16 cellular contexts compared by ENCODE assay signal in genomic region chr7:13801669-13802068, GRCh38.
DNase-seq lines count a peak whose midpoint lies in the region; ATAC-seq and TF ChIP-seq lines count a peak whose summit lies in the region.
"Had no signal": no experiment of that assay in that cellular context is flagged by ENCODE, and none has a peak within 500 bp of the region (broad histone marks: within the 10 kb centered on the region; RNA-seq: fewer than 3 reads in every experiment).

No MANE protein-coding gene starts in this region.

- peaks cover 12% of the 10 kb centered on the region for H3K4me1 ChIP-seq in osteoblast (ENCODE audit: insufficient read depth, low read length)
- no peaks in the 10 kb centered on the region for H3K4me1 ChIP-seq in BE2C

- H4K20me1 ChIP-seq in osteoblast (ENCODE audit: insufficient read depth, low read length), result no peaks in the 10 kb centered on the region

- no peaks in the 10 kb centered on the region for H3K9me3 ChIP-seq in osteoblast (ENCODE audit: low read depth, low read length)
- no peaks in the 10 kb centered on the region for H3K9me3 ChIP-seq in BE2C

- DNase-seq in DMS 273 (lab: John Stamatoyannopoulos, UW; ENCODE audit: unreplicated experiment), result peak; percentile 26
- DNase-seq in DMS 273 treated with DMSO at 0.1 percent for 48 hours (lab: John Stamatoyannopoulos, UW), result no peak
- DNase-seq in LHCN-M2 (ENCODE audit: low read depth), result peak; percentile 15
- DNase-seq in brain microvascular endothelial cell, result no peak
- DNase-seq in osteoblast (ENCODE audit: insufficient read length, low spot score, missing footprints), result no peak
- no peak for DNase-seq in BE2C
- DNase-seq: Calu3, DMS79 treated with DMSO at 0.1 percent for 48 hours, H7, Karpas-422, NCI-H1105 treated with DMSO at 0.1 percent for 48 hours, NCI-H1930, T-helper 1 cell had no signal

- H3K36me3 ChIP-seq in brain microvascular endothelial cell (replicated peaks), result no peaks in the 10 kb centered on the region
- H3K36me3 ChIP-seq in osteoblast (ENCODE audit: insufficient read depth, low read length), result no peaks in the 10 kb centered on the region
- no peaks in the 10 kb centered on the region for H3K36me3 ChIP-seq in BE2C

- TF ChIP-seq CTCF in brain microvascular endothelial cell (IDR thresholded peaks at IDR 0.05; ENCODE audit: low read depth, low read length, missing control alignments), result no peak
- no peak for TF ChIP-seq CTCF in osteoblast (IDR thresholded peaks at IDR 0.05; ENCODE audit: extremely low read depth, low read depth, low read length)
- TF ChIP-seq CTCF in BE2C (IDR thresholded peaks at IDR 0.05; ENCODE audit: low read depth, low read length), result no peak

- no peaks in the 10 kb centered on the region for H3K79me2 ChIP-seq in osteoblast (ENCODE audit: insufficient read depth, low read length)

- H3K27ac ChIP-seq in brain microvascular endothelial cell (peak overlapping the region; percentile 23), osteoblast (ENCODE audit: low read depth, low read length) (peak overlapping the region; percentile 85)
- H3K27ac ChIP-seq: 22Rv1 had no signal

- H3K27me3 ChIP-seq in brain microvascular endothelial cell (replicated peaks) (no peaks in the 10 kb centered on the region), osteoblast (ENCODE audit: insufficient read depth, low read length) (no peaks in the 10 kb centered on the region), BE2C (no peaks in the 10 kb centered on the region)

- ATAC-seq in GM19351 (IDR thresholded peaks at IDR 0.05; ENCODE audit: unreplicated experiment) (no peak), HG03025 (IDR thresholded peaks at IDR 0.05; ENCODE audit: low FRiP score, unreplicated experiment) (no peak)

- H3K4me3 ChIP-seq in brain microvascular endothelial cell (ENCODE audit: low read depth, low read length) (no peak overlapping the region), osteoblast (ENCODE audit: insufficient read depth, low read length) (no peak overlapping the region), BE2C (ENCODE audit: low read depth, low read length) (no peak overlapping the region)

- no peak overlapping the region for H3K4me2 ChIP-seq in osteoblast (ENCODE audit: insufficient read depth, low read length)

- peak overlapping the region; percentile 23 for H2AFZ ChIP-seq in osteoblast (ENCODE audit: low read length)

- in situ Hi-C loops in brain microvascular endothelial cell (cut with HindIII; ENCODE audit: low pct_ligation_motif_present, low sequenced_read_pairs), result no loop called here

Comparison
In these comparisons a context has a peak if more than half of its experiments do, and no peak if none do; other contexts are left out.
1. DNase-seq: peak in DMS 273 (single experiment) and LHCN-M2 (single experiment); none in DMS 273 treated with DMSO at 0.1 percent for 48 hours (single experiment), brain microvascular endothelial cell (single experiment), osteoblast (single experiment) and BE2C (single experiment).